Comparison of ENCODE assay signal across 1 cellular context in the genomic region with DNA sequence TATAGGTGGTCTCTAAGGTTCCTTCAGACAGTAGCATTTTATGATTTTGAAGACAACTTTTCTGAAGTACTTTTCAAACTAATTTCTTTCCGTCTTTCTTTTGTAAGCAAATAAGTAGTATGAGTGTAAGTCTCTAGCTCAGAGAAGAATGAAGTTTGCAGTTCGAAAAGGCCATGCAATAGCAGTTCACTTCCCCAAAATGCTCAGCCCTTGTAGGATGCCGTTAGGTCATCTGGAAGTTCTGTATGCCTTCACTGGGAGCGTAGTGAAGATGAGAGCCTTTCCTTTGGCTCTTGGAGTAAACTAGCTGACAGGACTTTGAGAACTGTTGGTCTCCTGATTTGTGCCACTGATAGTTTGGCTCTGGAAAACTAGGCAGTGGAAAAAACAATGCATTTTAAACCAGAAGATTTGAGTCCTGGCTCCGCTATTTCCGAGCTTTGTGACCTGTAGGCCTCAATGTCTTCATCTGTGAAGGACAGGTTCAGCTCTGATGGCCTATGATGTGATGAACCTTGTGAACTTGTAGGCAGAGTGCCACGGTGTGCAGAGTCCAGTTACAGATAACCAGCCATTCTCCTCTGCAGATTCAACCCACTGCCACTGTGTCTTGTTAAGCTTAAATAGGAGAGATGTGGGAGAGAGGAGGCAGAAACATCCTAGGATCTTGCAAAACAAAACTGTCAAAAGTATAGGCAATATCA.
TF ChIP-seq lines count a peak whose summit lies in the region.

No MANE protein-coding gene starts in this region.

TF ChIP-seq in HepG2, 621 proteins besides CTCF, POLR2A, EP300 and RAD21 (continues in another document):
- TF ChIP-seq KDM6A (CRISPR knock-in tag; IDR thresholded peaks at IDR 0.05; ENCODE audit: low read depth) (0 out of 2 replicates have a peak, but pooled peaks have one; percentile 16), NCOA2 (CRISPR knock-in tag; IDR thresholded peaks at IDR 0.05) (0 out of 2 replicates have a peak, but pooled peaks have one; percentile 15), SOX5 (CRISPR knock-in tag; IDR thresholded peaks at IDR 0.05; ENCODE audit: borderline replicate concordance) (peak; percentile 34; the same call in 1 of the 2 replicates), ZNF326 (CRISPR knock-in tag; IDR thresholded peaks at IDR 0.05; ENCODE audit: borderline replicate concordance) (no peak), PLRG1 (conservative IDR thresholded peaks at IDR 0.05) (no peak), HDAC2 (CRISPR knock-in tag; IDR thresholded peaks at IDR 0.05) (peak; percentile 62; the same call in 1 of the 2 replicates), ZNF354B (CRISPR knock-in tag; IDR thresholded peaks at IDR 0.05) (no peak), ZSCAN22 (CRISPR knock-in tag; IDR thresholded peaks at IDR 0.05) (no peak), ZSCAN9 (CRISPR knock-in tag; IDR thresholded peaks at IDR 0.05; ENCODE audit: borderline replicate concordance) (no peak), FOXA1 (IDR thresholded peaks at IDR 0.05) (no peak), FOXA1 (CRISPR knock-in tag; IDR thresholded peaks at IDR 0.05) (no peak), ZFX (CRISPR knock-in tag; IDR thresholded peaks at IDR 0.05; ENCODE audit: low read depth) (peak; percentile 70), RBFOX2 (IDR thresholded peaks at IDR 0.05; ENCODE audit: low read depth, low read length) (no peak), ZNF891 (CRISPR knock-in tag; IDR thresholded peaks at IDR 0.05) (no peak), NR2C2 (CRISPR knock-in tag; IDR thresholded peaks at IDR 0.05; ENCODE audit: borderline replicate concordance) (0 out of 2 replicates have a peak, but pooled peaks have one; percentile 18), IKZF4 (CRISPR knock-in tag; IDR thresholded peaks at IDR 0.05; ENCODE audit: borderline replicate concordance, low read depth, not compliant biosample characterization) (no peak), SNAI1 (CRISPR knock-in tag; IDR thresholded peaks at IDR 0.05; ENCODE audit: borderline replicate concordance) (no peak), KAT7 (CRISPR knock-in tag; IDR thresholded peaks at IDR 0.05; ENCODE audit: borderline replicate concordance) (no peak), AKAP8 (CRISPR knock-in tag; IDR thresholded peaks at IDR 0.05) (no peak), PAF1 (CRISPR knock-in tag; IDR thresholded peaks at IDR 0.05) (no peak), ZC3H4 (CRISPR knock-in tag; IDR thresholded peaks at IDR 0.05; ENCODE audit: borderline replicate concordance) (no peak), ETV6 (CRISPR knock-in tag; conservative IDR thresholded peaks at IDR 0.05) (no peak), YY1 (IDR thresholded peaks at IDR 0.05; ENCODE audit: insufficient read depth, insufficient replicate concordance, low read depth, low read length) (no peak), TEAD3 (CRISPR knock-in tag; optimal IDR thresholded peaks at IDR 0.05; ENCODE audit: borderline replicate concordance) (peak; percentile 18), ZNF124 (CRISPR knock-in tag; IDR thresholded peaks at IDR 0.05) (no peak), CENPX (CRISPR knock-in tag; IDR thresholded peaks at IDR 0.05) (no peak), HOXD1 (CRISPR knock-in tag; IDR thresholded peaks at IDR 0.05) (no peak), HIVEP1 (CRISPR knock-in tag; IDR thresholded peaks at IDR 0.05) (no peak), ZSCAN20 (CRISPR knock-in tag; IDR thresholded peaks at IDR 0.05; ENCODE audit: borderline replicate concordance) (no peak), GATAD2A (CRISPR knock-in tag; IDR thresholded peaks at IDR 0.05) (0 out of 2 replicates have a peak, but pooled peaks have one; percentile 15), BCL6 (CRISPR knock-in tag; IDR thresholded peaks at IDR 0.05) (peak; percentile 16; the same call in 1 of the 2 replicates), ZNF75D (CRISPR knock-in tag; IDR thresholded peaks at IDR 0.05; ENCODE audit: borderline replicate concordance) (no peak), HNF4A (CRISPR knock-in tag; IDR thresholded peaks at IDR 0.05) (peak; percentile 93), NONO (IDR thresholded peaks at IDR 0.05) (no peak), NONO (CRISPR knock-in tag; conservative IDR thresholded peaks at IDR 0.05) (no peak), ZNF850 (CRISPR knock-in tag; conservative IDR thresholded peaks at IDR 0.05) (no peak), ZBTB7A (CRISPR knock-in tag; IDR thresholded peaks at IDR 0.05) (no peak), ZNF121 (CRISPR knock-in tag; IDR thresholded peaks at IDR 0.05) (no peak), SP4 (CRISPR knock-in tag; IDR thresholded peaks at IDR 0.05) (no peak), SOX13 (IDR thresholded peaks at IDR 0.05) (no peak), SOX13 (CRISPR knock-in tag; conservative IDR thresholded peaks at IDR 0.05 in 1 of 2, IDR thresholded peaks at IDR 0.05 in 1 of 2) (peak in 1 of 2 experiments; percentile 51; a peak in 1 of 4 replicates), ESRRA (CRISPR knock-in tag; IDR thresholded peaks at IDR 0.05; ENCODE audit: low read depth) (peak; percentile 36; the same call in 1 of the 2 replicates), MTA3 (CRISPR knock-in tag; IDR thresholded peaks at IDR 0.05) (no peak), HMGA1 (CRISPR knock-in tag; conservative IDR thresholded peaks at IDR 0.05) (no peak), RARA (CRISPR knock-in tag; IDR thresholded peaks at IDR 0.05) (peak; percentile 58), ZNF614 (CRISPR knock-in tag; IDR thresholded peaks at IDR 0.05; ENCODE audit: borderline replicate concordance) (peak; percentile 59; the same call in 1 of the 2 replicates), ZNF737 (CRISPR knock-in tag; IDR thresholded peaks at IDR 0.05; ENCODE audit: borderline replicate concordance) (no peak)
- TF ChIP-seq, protein P1, sequence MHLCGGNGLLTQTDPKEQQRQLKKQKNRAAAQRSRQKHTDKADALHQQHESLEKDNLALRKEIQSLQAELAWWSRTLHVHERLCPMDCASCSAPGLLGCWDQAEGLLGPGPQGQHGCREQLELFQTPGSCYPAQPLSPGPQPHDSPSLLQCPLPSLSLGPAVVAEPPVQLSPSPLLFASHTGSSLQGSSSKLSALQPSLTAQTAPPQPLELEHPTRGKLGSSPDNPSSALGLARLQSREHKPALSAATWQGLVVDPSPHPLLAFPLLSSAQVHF (CRISPR knock-in tag; IDR thresholded peaks at IDR 0.05): no peak
- TF ChIP-seq, protein P2, sequence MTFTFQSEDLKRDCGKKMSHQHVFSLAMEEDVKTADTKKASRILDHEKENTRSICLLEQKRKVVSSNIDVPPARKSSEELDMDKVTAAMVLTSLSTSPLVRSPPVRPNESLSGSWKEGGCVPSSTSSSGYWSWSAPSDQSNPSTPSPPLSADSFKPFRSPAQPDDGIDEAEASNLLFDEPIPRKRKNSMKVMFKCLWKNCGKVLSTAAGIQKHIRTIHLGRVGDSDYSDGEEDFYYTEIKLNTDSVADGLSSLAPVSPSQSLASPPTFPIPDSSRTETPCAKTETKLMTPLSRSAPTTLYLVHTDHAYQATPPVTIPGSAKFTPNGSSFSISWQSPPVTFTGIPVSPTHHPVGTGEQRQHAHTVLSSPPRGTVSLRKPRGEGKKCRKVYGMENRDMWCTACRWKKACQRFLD (CRISPR knock-in tag; IDR thresholded peaks at IDR 0.05; ENCODE audit: borderline replicate concordance): no peak
- TF ChIP-seq, protein P3, sequence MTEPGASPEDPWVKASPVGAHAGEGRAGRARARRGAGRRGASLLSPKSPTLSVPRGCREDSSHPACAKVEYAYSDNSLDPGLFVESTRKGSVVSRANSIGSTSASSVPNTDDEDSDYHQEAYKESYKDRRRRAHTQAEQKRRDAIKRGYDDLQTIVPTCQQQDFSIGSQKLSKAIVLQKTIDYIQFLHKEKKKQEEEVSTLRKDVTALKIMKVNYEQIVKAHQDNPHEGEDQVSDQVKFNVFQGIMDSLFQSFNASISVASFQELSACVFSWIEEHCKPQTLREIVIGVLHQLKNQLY (CRISPR knock-in tag; IDR thresholded peaks at IDR 0.05): no peak
- TF ChIP-seq, protein P4, sequence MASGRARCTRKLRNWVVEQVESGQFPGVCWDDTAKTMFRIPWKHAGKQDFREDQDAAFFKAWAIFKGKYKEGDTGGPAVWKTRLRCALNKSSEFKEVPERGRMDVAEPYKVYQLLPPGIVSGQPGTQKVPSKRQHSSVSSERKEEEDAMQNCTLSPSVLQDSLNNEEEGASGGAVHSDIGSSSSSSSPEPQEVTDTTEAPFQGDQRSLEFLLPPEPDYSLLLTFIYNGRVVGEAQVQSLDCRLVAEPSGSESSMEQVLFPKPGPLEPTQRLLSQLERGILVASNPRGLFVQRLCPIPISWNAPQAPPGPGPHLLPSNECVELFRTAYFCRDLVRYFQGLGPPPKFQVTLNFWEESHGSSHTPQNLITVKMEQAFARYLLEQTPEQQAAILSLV (CRISPR knock-in tag; IDR thresholded peaks at IDR 0.05; ENCODE audit: borderline replicate concordance): no peak
- TF ChIP-seq, protein P5, sequence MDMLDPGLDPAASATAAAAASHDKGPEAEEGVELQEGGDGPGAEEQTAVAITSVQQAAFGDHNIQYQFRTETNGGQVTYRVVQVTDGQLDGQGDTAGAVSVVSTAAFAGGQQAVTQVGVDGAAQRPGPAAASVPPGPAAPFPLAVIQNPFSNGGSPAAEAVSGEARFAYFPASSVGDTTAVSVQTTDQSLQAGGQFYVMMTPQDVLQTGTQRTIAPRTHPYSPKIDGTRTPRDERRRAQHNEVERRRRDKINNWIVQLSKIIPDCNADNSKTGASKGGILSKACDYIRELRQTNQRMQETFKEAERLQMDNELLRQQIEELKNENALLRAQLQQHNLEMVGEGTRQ (IDR thresholded peaks at IDR 0.05; ENCODE audit: low read depth, low read length): no peak
- TF ChIP-seq, protein P5 (CRISPR knock-in tag; IDR thresholded peaks at IDR 0.05; ENCODE audit: borderline replicate concordance): no peak
- TF ChIP-seq, protein P6, sequence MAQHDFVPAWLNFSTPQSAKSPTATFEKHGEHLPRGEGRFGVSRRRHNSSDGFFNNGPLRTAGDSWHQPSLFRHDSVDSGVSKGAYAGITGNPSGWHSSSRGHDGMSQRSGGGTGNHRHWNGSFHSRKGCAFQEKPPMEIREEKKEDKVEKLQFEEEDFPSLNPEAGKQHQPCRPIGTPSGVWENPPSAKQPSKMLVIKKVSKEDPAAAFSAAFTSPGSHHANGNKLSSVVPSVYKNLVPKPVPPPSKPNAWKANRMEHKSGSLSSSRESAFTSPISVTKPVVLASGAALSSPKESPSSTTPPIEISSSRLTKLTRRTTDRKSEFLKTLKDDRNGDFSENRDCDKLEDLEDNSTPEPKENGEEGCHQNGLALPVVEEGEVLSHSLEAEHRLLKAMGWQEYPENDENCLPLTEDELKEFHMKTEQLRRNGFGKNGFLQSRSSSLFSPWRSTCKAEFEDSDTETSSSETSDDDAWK (CRISPR knock-in tag; IDR thresholded peaks at IDR 0.05): no peak
- TF ChIP-seq, protein P7, sequence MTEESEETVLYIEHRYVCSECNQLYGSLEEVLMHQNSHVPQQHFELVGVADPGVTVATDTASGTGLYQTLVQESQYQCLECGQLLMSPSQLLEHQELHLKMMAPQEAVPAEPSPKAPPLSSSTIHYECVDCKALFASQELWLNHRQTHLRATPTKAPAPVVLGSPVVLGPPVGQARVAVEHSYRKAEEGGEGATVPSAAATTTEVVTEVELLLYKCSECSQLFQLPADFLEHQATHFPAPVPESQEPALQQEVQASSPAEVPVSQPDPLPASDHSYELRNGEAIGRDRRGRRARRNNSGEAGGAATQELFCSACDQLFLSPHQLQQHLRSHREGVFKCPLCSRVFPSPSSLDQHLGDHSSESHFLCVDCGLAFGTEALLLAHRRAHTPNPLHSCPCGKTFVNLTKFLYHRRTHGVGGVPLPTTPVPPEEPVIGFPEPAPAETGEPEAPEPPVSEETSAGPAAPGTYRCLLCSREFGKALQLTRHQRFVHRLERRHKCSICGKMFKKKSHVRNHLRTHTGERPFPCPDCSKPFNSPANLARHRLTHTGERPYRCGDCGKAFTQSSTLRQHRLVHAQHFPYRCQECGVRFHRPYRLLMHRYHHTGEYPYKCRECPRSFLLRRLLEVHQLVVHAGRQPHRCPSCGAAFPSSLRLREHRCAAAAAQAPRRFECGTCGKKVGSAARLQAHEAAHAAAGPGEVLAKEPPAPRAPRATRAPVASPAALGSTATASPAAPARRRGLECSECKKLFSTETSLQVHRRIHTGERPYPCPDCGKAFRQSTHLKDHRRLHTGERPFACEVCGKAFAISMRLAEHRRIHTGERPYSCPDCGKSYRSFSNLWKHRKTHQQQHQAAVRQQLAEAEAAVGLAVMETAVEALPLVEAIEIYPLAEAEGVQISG (CRISPR knock-in tag; IDR thresholded peaks at IDR 0.05): no peak
- TF ChIP-seq, protein P8, sequence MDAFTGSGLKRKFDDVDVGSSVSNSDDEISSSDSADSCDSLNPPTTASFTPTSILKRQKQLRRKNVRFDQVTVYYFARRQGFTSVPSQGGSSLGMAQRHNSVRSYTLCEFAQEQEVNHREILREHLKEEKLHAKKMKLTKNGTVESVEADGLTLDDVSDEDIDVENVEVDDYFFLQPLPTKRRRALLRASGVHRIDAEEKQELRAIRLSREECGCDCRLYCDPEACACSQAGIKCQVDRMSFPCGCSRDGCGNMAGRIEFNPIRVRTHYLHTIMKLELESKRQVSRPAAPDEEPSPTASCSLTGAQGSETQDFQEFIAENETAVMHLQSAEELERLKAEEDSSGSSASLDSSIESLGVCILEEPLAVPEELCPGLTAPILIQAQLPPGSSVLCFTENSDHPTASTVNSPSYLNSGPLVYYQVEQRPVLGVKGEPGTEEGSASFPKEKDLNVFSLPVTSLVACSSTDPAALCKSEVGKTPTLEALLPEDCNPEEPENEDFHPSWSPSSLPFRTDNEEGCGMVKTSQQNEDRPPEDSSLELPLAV (CRISPR knock-in tag; conservative IDR thresholded peaks at IDR 0.05; ENCODE audit: low read depth): no peak
- TF ChIP-seq, protein P9, sequence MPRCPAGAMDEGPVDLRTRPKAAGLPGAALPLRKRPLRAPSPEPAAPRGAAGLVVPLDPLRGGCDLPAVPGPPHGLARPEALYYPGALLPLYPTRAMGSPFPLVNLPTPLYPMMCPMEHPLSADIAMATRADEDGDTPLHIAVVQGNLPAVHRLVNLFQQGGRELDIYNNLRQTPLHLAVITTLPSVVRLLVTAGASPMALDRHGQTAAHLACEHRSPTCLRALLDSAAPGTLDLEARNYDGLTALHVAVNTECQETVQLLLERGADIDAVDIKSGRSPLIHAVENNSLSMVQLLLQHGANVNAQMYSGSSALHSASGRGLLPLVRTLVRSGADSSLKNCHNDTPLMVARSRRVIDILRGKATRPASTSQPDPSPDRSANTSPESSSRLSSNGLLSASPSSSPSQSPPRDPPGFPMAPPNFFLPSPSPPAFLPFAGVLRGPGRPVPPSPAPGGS (CRISPR knock-in tag; IDR thresholded peaks at IDR 0.05): no peak
- TF ChIP-seq, protein P10, sequence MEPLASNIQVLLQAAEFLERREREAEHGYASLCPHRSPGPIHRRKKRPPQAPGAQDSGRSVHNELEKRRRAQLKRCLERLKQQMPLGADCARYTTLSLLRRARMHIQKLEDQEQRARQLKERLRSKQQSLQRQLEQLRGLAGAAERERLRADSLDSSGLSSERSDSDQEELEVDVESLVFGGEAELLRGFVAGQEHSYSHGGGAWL (CRISPR knock-in tag; IDR thresholded peaks at IDR 0.05): no peak
